20 cellular contexts compared by ENCODE assay signal in the genomic region with DNA sequence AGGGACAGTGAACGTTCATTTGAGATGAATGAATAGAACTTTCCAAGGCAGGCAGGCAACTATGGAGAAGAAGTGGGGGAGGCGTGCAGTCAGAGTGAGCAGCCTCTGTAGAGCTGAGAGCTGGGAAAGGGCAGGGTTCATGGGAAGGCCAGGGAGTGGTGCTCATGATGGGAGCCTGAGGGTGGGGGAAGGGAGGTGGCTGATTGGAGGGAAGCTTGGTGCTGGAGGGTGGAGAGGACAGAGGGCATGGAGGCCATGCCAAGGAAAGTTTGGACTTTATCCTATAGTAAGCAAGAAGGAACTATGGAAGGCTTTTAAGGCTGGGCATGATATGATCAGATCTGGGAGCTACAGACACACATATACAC. TPM values are rescaled to one million over a fixed set of nuclear protein-coding genes. Genes with fewer than 3 reads are reported as not detected.
DNase-seq lines count a peak whose midpoint lies in the region; ATAC-seq, FAIRE-seq and TF ChIP-seq lines count a peak whose summit lies in the region.
"Had no signal": no experiment of that assay in that cellular context is flagged by ENCODE, and none has a peak within 500 bp of the region (broad histone marks: within the 10 kb centered on the region; RNA-seq: fewer than 3 reads in every experiment).

No MANE protein-coding gene starts in this region.

- no peaks in the 10 kb centered on the region for H3K79me2 ChIP-seq in HepG2 (ENCODE audit: insufficient read depth, low read length)
- no peaks in the 10 kb centered on the region for H3K79me2 ChIP-seq in trophoblast cell (ENCODE audit: control insufficient read depth, insufficient read depth, low read length, poor library complexity)

- POLR2A ChIA-PET in HepG2 (lab: Yijun Ruan, JAX) = no interaction called here

- no peak for FAIRE-seq in HepG2 (lab: Jason Lieb, UNC)
- FAIRE-seq: endothelial cell of umbilical vein, frontal cortex, K562 had no signal

- no peaks in the 10 kb centered on the region for H3K36me3 ChIP-seq in adipocyte (ENCODE audit: control insufficient read depth, insufficient read depth, low read length, severe bottlenecking)
- no peaks in the 10 kb centered on the region for H3K36me3 ChIP-seq in HepG2 (replicated peaks in 1 of 2; ENCODE audit: control insufficient read depth in 1 of 2, insufficient read depth in 2 of 2, low read length in 2 of 2)
- no peaks in the 10 kb centered on the region for H3K36me3 ChIP-seq in trophoblast cell (ENCODE audit: control insufficient read depth in 1 of 2, insufficient read depth in 2 of 2, low read length in 2 of 2)

- no peak overlapping the region for H4K12ac ChIP-seq in trophoblast cell (ENCODE audit: low read depth, low read length)

- H3K18ac ChIP-seq in trophoblast cell (ENCODE audit: low read length) = no peak overlapping the region

- H3K4me1 ChIP-seq in adipocyte (ENCODE audit: control insufficient read depth, insufficient read depth, low read length) (peaks cover 42% of the 10 kb centered on the region), HepG2 (ENCODE audit: insufficient read depth, low read length) (peaks cover 56% of the 10 kb centered on the region), trophoblast cell (ENCODE audit: control insufficient read depth in 1 of 2, insufficient read depth in 2 of 2, low read length in 2 of 2) (peaks cover 9% of the 10 kb centered on the region in 2 experiments)

- H3K4me3 ChIP-seq in AG10803 (ENCODE audit: low read length) (peak overlapping the region; percentile 50), adipocyte (ENCODE audit: low read length) (peak overlapping the region; percentile 71), HepG2 (replicated peaks in 1 of 3; ENCODE audit: insufficient read depth in 1 of 3, low read depth in 2 of 3, low read length in 3 of 3) (peak overlapping the region in 2 of 3 experiments; percentile 5 to 50; a peak in 4 of 6 replicates), trophoblast cell (ENCODE audit: low read depth, low read length) (no peak overlapping the region)
- H3K4me3 ChIP-seq: K562 had no signal

- intact Hi-C loops in HepG2 (cut with micrococcal nuclease; ENCODE audit: unreplicated experiment) = no loop called here

- no peak for TF ChIP-seq POLR2A in HepG2 (IDR thresholded peaks at IDR 0.05; ENCODE audit: insufficient read depth in 1 of 2, low read depth in 2 of 2, low read length in 2 of 2)

- in situ Hi-C loops in HepG2 (cut with HindIII; ENCODE audit: extremely low pct_ligation_motif_present, low pct_unique_long_range_greater_than_20kb) = no loop called here

- no TSS peak for BruUV-seq in HepG2 (replicated peaks; lab: Mats Ljungman, UMichigan)

- H3K9ac ChIP-seq in adipocyte (ENCODE audit: low read length) (no peak overlapping the region), HepG2 (ENCODE audit: insufficient read depth, low read depth, low read length) (no peak overlapping the region), trophoblast cell (ENCODE audit: low read length) (no peak overlapping the region)

- H3K14ac ChIP-seq in trophoblast cell (ENCODE audit: low read length) = no peak overlapping the region

- CTCF ChIA-PET in HepG2 (lab: Yijun Ruan, JAX; ENCODE audit: low intra/inter-chr PET ratio, low total read pairs) = no interaction called here

- no peak overlapping the region for H2BK120ac ChIP-seq in trophoblast cell (ENCODE audit: insufficient read depth, low read length, poor library complexity)

- TF ChIP-seq EP300 in HepG2 (IDR thresholded peaks at IDR 0.05; ENCODE audit: low read depth in 2 of 2, low read length in 2 of 2) = no peak
- TF ChIP-seq EP300 in HepG2 (CRISPR knock-in tag; IDR thresholded peaks at IDR 0.05; ENCODE audit: borderline replicate concordance) = no peak

- H3K27ac ChIP-seq in HepG2 (ENCODE audit: extremely low read length, insufficient read depth, low read length) (no peak overlapping the region), trophoblast cell (ENCODE audit: low read depth, low read length) (no peak overlapping the region)

- peaks cover 3% of the 10 kb centered on the region for H3K79me1 ChIP-seq in trophoblast cell (ENCODE audit: low read length)

- H3K27me3 ChIP-seq in adipocyte (replicated peaks; ENCODE audit: control insufficient read depth, insufficient read depth, low read length) (peaks cover 1% of the 10 kb centered on the region), HepG2 (ENCODE audit: control insufficient read depth in 1 of 2, insufficient read depth in 2 of 2, low read length in 2 of 2) (no peaks in the 10 kb centered on the region), trophoblast cell (ENCODE audit: insufficient read depth, low read length) (no peaks in the 10 kb centered on the region)

- H2BK5ac ChIP-seq in trophoblast cell (ENCODE audit: low read depth, low read length, poor library complexity) = no peak overlapping the region

- H3K23ac ChIP-seq in trophoblast cell (ENCODE audit: low read length) = no peak overlapping the region

- DNase-seq in AG10803 (ENCODE audit: low read depth) (no peak), adipocyte (ENCODE audit: low read depth) (no peak), HepG2 (ENCODE audit: low spot score) (peak; percentile 41), trophoblast cell (no peak), NCI-H2227 (lab: John Stamatoyannopoulos, UW; ENCODE audit: unreplicated experiment) (no peak)
- no peak for DNase-seq in effector CD4-positive, alpha-beta T cell
- no peak for DNase-seq in stimulated activated CD4-positive, alpha-beta T cell treated with anti-CD3 and anti-CD28 coated beads, Interleukin-4, amount 100 ng/mL, for 24 hours
- DNase-seq: activated CD4-positive, alpha-beta T cell treated with anti-CD3 and anti-CD28 coated beads, Interleukin-2, amount 50 U/mL, for 4 hours; activated T-cell treated with anti-CD3 and anti-CD28 coated beads, Interleukin-2, amount 50 U/mL, for 72 hours; amniotic stem cell; COR-L47; midbrain; NCI-H1048; posterior cingulate gyrus; stimulated activated naive CD8-positive, alpha-beta T cell treated with anti-CD3 and anti-CD28 coated beads, Interleukin-15, Interleukin-2, amounts not matched to agents 100 U/mL and 50 U/mL, for 24 hours had no signal

- TF ChIP-seq RAD21 in HepG2 (CRISPR knock-in tag; IDR thresholded peaks at IDR 0.05) = no peak

- H3K4me2 ChIP-seq in HepG2 (ENCODE audit: low read depth, low read length) (peak overlapping the region; percentile 65), trophoblast cell (ENCODE audit: low read length) (no peak overlapping the region)

- H2AFZ ChIP-seq in HepG2 (ENCODE audit: low read length) (no peak overlapping the region), trophoblast cell (ENCODE audit: insufficient read depth, low read length, poor library complexity) (no peak overlapping the region)

- H3K9me3 ChIP-seq in adipocyte (ENCODE audit: control insufficient read depth, low read length) = no peaks in the 10 kb centered on the region
- H3K9me3 ChIP-seq in HepG2 (ENCODE audit: low read length) = no peaks in the 10 kb centered on the region
- H3K9me3 ChIP-seq in trophoblast cell (ENCODE audit: insufficient read depth, low read depth, low read length) = peaks cover 3% of the 10 kb centered on the region

- peak overlapping the region; percentile 36 for H2AK5ac ChIP-seq in trophoblast cell (ENCODE audit: low read length)

- no peaks in the 10 kb centered on the region for H4K20me1 ChIP-seq in HepG2 (ENCODE audit: insufficient read depth, low read length)

- H4K8ac ChIP-seq in trophoblast cell (ENCODE audit: low read depth, low read length) = no peak overlapping the region

- whole genome bisulfite sequencing in HepG2 (ENCODE audit: low lambda C conversion rate) = 0% methylated on average over 2 of the region's 2 CpGs
- WGBS in trophoblast cell (ENCODE audit: extremely low coverage, insufficient coverage, insufficient read length) = no CpG with 5 or more reads among the region's 2 CpGs

- peak; percentile 66 for ATAC-seq in HepG2
- ATAC-seq in HG02610 (IDR thresholded peaks at IDR 0.05; ENCODE audit: unreplicated experiment) = no peak
- ATAC-seq: activated T-cell treated with anti-CD3 and anti-CD28 coated beads, Interleukin-2, amount 50 U/mL, for 72 hours; K562; SK-N-SH treated with all-trans-retinoic acid at 6 μM for 48 hours; stimulated activated naive CD8-positive, alpha-beta T cell treated with anti-CD3 and anti-CD28 coated beads, Interleukin-15, Interleukin-2, amounts not matched to agents 100 U/mL and 50 U/mL, for 24 hours had no signal

- H4K91ac ChIP-seq in trophoblast cell (ENCODE audit: low read depth, low read length) = no peak overlapping the region

- no peak for TF ChIP-seq CTCF in AG10803 (conservative IDR thresholded peaks at IDR 0.05; ENCODE audit: low read length)
- TF ChIP-seq CTCF in HepG2 (CRISPR knock-in tag; IDR thresholded peaks at IDR 0.05) = no peak

- no peak overlapping the region for H3K4ac ChIP-seq in trophoblast cell (ENCODE audit: low read depth, low read length)

- H2BK12ac ChIP-seq in trophoblast cell (ENCODE audit: low read length) = no peak overlapping the region

RNA-seq across cellular contexts. Expression of gene LGALSL, which starts 47.6 kb away (rescaled TPM):
- 15.4 and 22.6 TPM in 2 replicates for total RNA-seq in HepG2 (2016; rRNA removed; fragmentation: Illumina TruSeq; extraction: Trizol)
- 6.1 and 12.0 TPM in 2 replicates for total RNA-seq in HepG2 (2016; cell fraction: cytosol; rRNA removed; fragmentation: Illumina TruSeq; extraction: Trizol; ENCODE audit: low read depth)
- 15.9 and 18.2 TPM in 2 replicates for total RNA-seq in HepG2 (2016; cell fraction: insoluble cytoplasmic fraction; rRNA removed; fragmentation: Illumina TruSeq; extraction: Trizol)
- total RNA-seq in HepG2 (2016; cell fraction: membrane; rRNA removed; fragmentation: Illumina TruSeq; extraction: Trizol) = 15.5 and 19.7 TPM in 2 replicates
- 7.0 and 10.0 TPM in 2 replicates for total RNA-seq in HepG2 (2016; cell fraction: nucleus; rRNA removed; fragmentation: Illumina TruSeq; extraction: Trizol)
- 16.2 and 20.0 TPM in 2 replicates for polyA plus RNA-seq in HepG2 (2011; rRNA removed)
- 17.5 and 21.3 TPM in 2 replicates for polyA plus RNA-seq in HepG2 (2011; cell fraction: cytosol; rRNA removed)
- polyA plus RNA-seq in HepG2 (2011; cell fraction: nucleus; rRNA removed) = 8.2 and 8.9 TPM in 2 replicates
- polyA plus RNA-seq in HepG2 (2012) = 18.4 and 25.6 TPM in 2 replicates
- 19.9 and 23.2 TPM in 2 replicates for polyA plus RNA-seq in HepG2 (2016; cell fraction: cytosol; fragmentation: Illumina TruSeq; extraction: Trizol; ENCODE audit: low read depth)
- polyA plus RNA-seq in HepG2 (2016; cell fraction: insoluble cytoplasmic fraction; fragmentation: Illumina TruSeq; extraction: Trizol; ENCODE audit: low read depth) = 28.6 and 32.5 TPM in 2 replicates
- polyA plus RNA-seq in HepG2 (2016; cell fraction: membrane; fragmentation: Illumina TruSeq; extraction: Trizol; ENCODE audit: low read depth) = 19.7 and 21.5 TPM in 2 replicates
- 15.4 and 23.3 TPM in 2 replicates for polyA plus RNA-seq in HepG2 (2016; cell fraction: nucleus; fragmentation: Illumina TruSeq; extraction: Trizol; ENCODE audit: insufficient read depth, low read depth)
- polyA minus RNA-seq in HepG2 (2011; rRNA and poly(A)+ RNA removed; ENCODE audit: low replicate concordance) = 8.2 and 17.7 TPM in 2 replicates
- polyA minus RNA-seq in HepG2 (2011; cell fraction: cytosol; rRNA and poly(A)+ RNA removed) = 16.6 and 18.6 TPM in 2 replicates
- polyA minus RNA-seq in HepG2 (2011; cell fraction: nucleus; rRNA and poly(A)+ RNA removed) = 5.4 and 7.6 TPM in 2 replicates
- polyA plus RNA-seq in trophoblast cell (2013) = 59.7 and 67.5 TPM in 2 replicates
